8 cellular contexts compared by ENCODE assay signal in the genomic region with DNA sequence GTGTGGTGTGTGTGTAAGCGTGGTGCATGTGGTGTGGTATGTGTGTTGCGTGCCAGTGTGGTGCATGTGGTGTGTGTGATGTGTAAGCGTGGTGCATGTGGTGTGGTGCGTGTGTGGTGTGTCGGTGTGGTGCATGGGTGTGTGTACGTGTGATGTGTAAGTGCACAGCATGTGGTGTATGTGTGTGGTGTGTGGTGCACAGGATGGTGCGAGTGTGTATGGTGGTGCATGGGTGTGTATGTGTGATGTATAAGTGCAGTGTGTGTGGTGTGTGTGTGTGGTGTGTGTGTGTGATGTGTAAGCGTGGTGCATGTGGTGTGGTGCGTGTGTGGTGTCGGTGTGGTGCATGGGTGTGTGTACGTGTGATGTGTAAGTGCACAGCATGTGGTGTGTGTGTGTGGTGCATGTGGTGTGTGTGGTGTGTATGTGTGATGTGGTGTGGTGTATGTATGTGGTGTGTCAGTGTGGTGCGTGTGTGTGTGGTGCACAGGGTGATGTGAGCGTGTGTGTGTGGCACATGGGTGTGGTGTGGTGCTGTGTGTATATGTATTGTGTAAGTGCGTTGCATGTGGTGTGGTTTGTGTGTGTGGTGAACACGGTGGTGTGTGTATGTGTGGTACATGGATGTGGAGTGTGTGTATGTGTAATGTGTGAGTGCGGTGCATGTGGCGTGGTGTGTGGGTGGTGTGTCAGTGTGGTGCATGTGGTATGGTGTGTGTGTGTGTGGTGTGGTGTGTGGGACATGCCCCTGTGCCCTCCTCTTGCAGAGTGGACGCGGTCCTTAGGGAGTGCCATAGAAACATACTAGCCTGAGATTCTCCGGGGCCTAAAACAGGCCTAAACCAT. TPM values are rescaled to one million over a fixed set of nuclear protein-coding genes. Genes with fewer than 3 reads are reported as not detected.
A peak's percentile ranks its signal among the peaks of the same experiment; 100 is the strongest.
DNase-seq lines count a peak whose midpoint lies in the region; ATAC-seq and TF ChIP-seq lines count a peak whose summit lies in the region.
"Had no signal": no experiment of that assay in that cellular context is flagged by ENCODE, and none has a peak within 500 bp of the region (broad histone marks: within the 10 kb centered on the region; RNA-seq: fewer than 3 reads in every experiment).

No MANE protein-coding gene starts in this region.

- H3K9me3 Mint-ChIP-seq in chondrocyte (ENCODE audit: low read depth): no peaks in the 10 kb centered on the region
- no peaks in the 10 kb centered on the region for H3K9me3 Mint-ChIP-seq in progenitor cell of endocrine pancreas (ENCODE audit: low read depth)

- H3K9me3 ChIP-seq in OCI-LY1 (ENCODE audit: low read length): no peaks in the 10 kb centered on the region

- H3K4me3 Mint-ChIP-seq in chondrocyte (ENCODE audit: unreplicated experiment) (peak overlapping the region; percentile 57), progenitor cell of endocrine pancreas (ENCODE audit: low read depth) (peak overlapping the region; percentile 68)

- no peak overlapping the region for H2AFZ ChIP-seq in OCI-LY1 (ENCODE audit: low read length)

- no peaks in the 10 kb centered on the region for H3K36me3 ChIP-seq in OCI-LY1 (ENCODE audit: insufficient read depth, low read length)

- H3K27ac ChIP-seq in OCI-LY1 (ENCODE audit: low read depth, low read length, poor library complexity, severe bottlenecking): no peak overlapping the region

- H3K4me3 ChIP-seq in OCI-LY1 (ENCODE audit: low read depth, low read length, poor library complexity, severe bottlenecking): peak overlapping the region; percentile 42

- ATAC-seq in GM18519 (IDR thresholded peaks at IDR 0.05; ENCODE audit: low FRiP score, unreplicated experiment) (no peak), GM18502 (IDR thresholded peaks at IDR 0.05; ENCODE audit: poor library complexity, unreplicated experiment) (no peak)

- peak overlapping the region; percentile 62; the same call in 1 of the 2 replicates for H3K4me2 ChIP-seq in OCI-LY1 (ENCODE audit: low read length)

- H3K36me3 Mint-ChIP-seq in chondrocyte (ENCODE audit: low read depth) (no peaks in the 10 kb centered on the region), progenitor cell of endocrine pancreas (ENCODE audit: insufficient read depth) (peaks cover 2% of the 10 kb centered on the region)

- peaks cover 38% of the 10 kb centered on the region for H3K4me1 Mint-ChIP-seq in chondrocyte (ENCODE audit: low read depth)
- peaks cover 8% of the 10 kb centered on the region for H3K4me1 Mint-ChIP-seq in progenitor cell of endocrine pancreas (ENCODE audit: low read depth)

- no peaks in the 10 kb centered on the region for H4K20me1 ChIP-seq in OCI-LY1 (ENCODE audit: insufficient read depth, low read length)

- DNase-seq in GM10266 (ENCODE audit: extremely low spot score) (peak; percentile 34), chondrocyte (ENCODE audit: low spot score) (peak; percentile 66), progenitor cell of endocrine pancreas (ENCODE audit: low spot score, unreplicated experiment) (no peak), kidney glomerular epithelial cell (lab: John Stamatoyannopoulos, UW) (no peak)
- DNase-seq: stimulated activated naive CD4-positive, alpha-beta T cell treated with Interleukin-2 at 50 U/mL for 16 hours had no signal

- H3K27ac Mint-ChIP-seq in chondrocyte (ENCODE audit: unreplicated experiment) (no peak overlapping the region), progenitor cell of endocrine pancreas (no peak overlapping the region)

- TF ChIP-seq CTCF in GM10266 (IDR thresholded peaks at IDR 0.05; ENCODE audit: control insufficient read depth, insufficient read depth, low read depth, missing control alignments) (no peak), OCI-LY1 (IDR thresholded peaks at IDR 0.05; ENCODE audit: low read length) (no peak), chondrocyte (IDR thresholded peaks at IDR 0.05) (no peak), progenitor cell of endocrine pancreas (IDR thresholded peaks at IDR 0.05; ENCODE audit: unreplicated experiment) (no peak)

- H3K9ac ChIP-seq in OCI-LY1 (ENCODE audit: low read length): no peak overlapping the region

- peaks cover 11% of the 10 kb centered on the region; the same call in 1 of the 2 replicates for H3K27me3 ChIP-seq in OCI-LY1 (ENCODE audit: insufficient read depth, low read length)

- H3K4me1 ChIP-seq in OCI-LY1 (ENCODE audit: insufficient read depth, low read length, severe bottlenecking): peaks cover 20% of the 10 kb centered on the region

- no peaks in the 10 kb centered on the region for H3K79me2 ChIP-seq in OCI-LY1 (ENCODE audit: insufficient read depth, low read length)

- no peaks in the 10 kb centered on the region for H3F3A ChIP-seq in OCI-LY1 (ENCODE audit: insufficient read depth, low read length)

- no peaks in the 10 kb centered on the region for H3K9me2 ChIP-seq in OCI-LY1 (ENCODE audit: low read depth, low read length)

- H3K27me3 Mint-ChIP-seq in chondrocyte (ENCODE audit: low read depth) (no peaks in the 10 kb centered on the region), progenitor cell of endocrine pancreas (peaks cover 28% of the 10 kb centered on the region)

RNA-seq across cellular contexts. Expression of a gene that starts 1.1 kb away (rescaled TPM):
- total RNA-seq in chondrocyte (8.9 to 18.2 TPM (median 18.1 TPM) in 3 replicates), progenitor cell of endocrine pancreas (24.8 and 26.3 TPM in 2 replicates)

RNA-seq across cellular contexts. Expression of a gene that starts 55.3 kb away (rescaled TPM):
- total RNA-seq in chondrocyte (18.0 to 21.2 TPM (median 18.6 TPM) in 3 replicates), progenitor cell of endocrine pancreas (15.7 and 18.6 TPM in 2 replicates)

Comparison
In these comparisons a context has a peak if more than half of its experiments do, and no peak if none do; other contexts are left out.
1. DNase-seq: peak in GM10266 (single experiment) and chondrocyte (single experiment); none in progenitor cell of endocrine pancreas (single experiment) and kidney glomerular epithelial cell (single experiment).